In the genomic region with DNA sequence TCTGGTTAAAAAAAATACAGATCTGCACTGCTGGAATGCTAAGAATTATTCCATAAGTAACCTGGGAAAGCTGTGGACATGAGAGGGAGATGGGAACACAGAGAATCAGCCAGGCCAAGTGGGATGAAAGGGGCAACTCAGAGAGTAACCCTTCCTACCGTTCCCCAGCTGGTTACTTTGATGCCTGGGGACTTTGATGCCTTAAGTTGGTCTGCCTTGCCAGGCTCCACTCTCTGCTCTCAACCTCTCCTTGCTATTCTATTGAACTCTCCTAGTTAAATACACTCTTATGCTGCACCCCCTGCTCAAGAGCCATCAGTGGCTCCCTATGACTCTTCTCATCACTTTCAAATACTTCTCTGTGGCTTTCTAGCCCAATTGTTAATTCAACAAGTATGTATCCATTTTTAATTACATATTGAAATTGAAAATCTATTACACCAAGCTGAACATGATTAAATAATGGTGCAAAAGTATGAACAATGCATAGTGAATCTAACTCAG, we compare ENCODE assay signal across 25 cellular contexts.
"Had no signal": no experiment of that assay in that cellular context is flagged by ENCODE, and none has a peak within 500 bp of the region (broad histone marks: within the 10 kb centered on the region; RNA-seq: fewer than 3 reads in every experiment).

No MANE protein-coding gene starts in this region.

- H3K27me3 ChIP-seq: esophagus muscularis mucosa, pancreas, sigmoid colon, testis, transverse colon had no signal

- H3K9me3 Mint-ChIP-seq: central memory CD8-positive, alpha-beta T cell; dendritic cell treated with granulocyte-macrophage colony-stimulating factor and Interleukin-4, amounts not matched to agents 40 ng/mL and 50 ng/mL, for 4 days had no signal

- H3K27me3 Mint-ChIP-seq: central memory CD8-positive, alpha-beta T cell had no signal

- H3K27ac Mint-ChIP-seq: activated CD4-positive, alpha-beta T cell treated with anti-CD3 and anti-CD28 coated beads, Interleukin-2, amount 10 ng/mL, durations not matched to agents 7 days and 5 days; activated T-cell treated with anti-CD3 and anti-CD28 coated beads, Interleukin-2, amount 50 U/mL, for 72 hours; dendritic cell treated with granulocyte-macrophage colony-stimulating factor and Interleukin-4, amounts not matched to agents 40 ng/mL and 50 ng/mL, for 4 days; nephron progenitor cell; stimulated activated naive B cell treated with anti-CD40 and anti-IgM and Interleukin-4, amounts not matched to agents 10 μg/mL and 1 μg/mL and 100 μg/mL, for 72 hours; T-helper 1 cell treated with Interleukin-12 subunit alpha and Interleukin-12 subunit beta and Interleukin-4 antibody, amounts not matched to agents 30 μg/mL and 1 μg/mL, for 36 hours; WTC11 had no signal

- ATAC-seq: foreskin keratinocyte; heart right ventricle; left lung; stimulated activated naive B cell treated with anti-CD40 and anti-IgM and Interleukin-4, amounts not matched to agents 10 μg/mL and 1 μg/mL and 100 μg/mL, for 72 hours had no signal

- DNase-seq: activated CD4-positive, alpha-beta T cell treated with anti-CD3 and anti-CD28 coated beads for 1 hour; activated naive CD4-positive, alpha-beta T cell treated with Interleukin-2 at 50 U/mL for 16 hours; activated T-cell treated with anti-CD3 and anti-CD28 coated beads for 4 hours; anterior cingulate cortex; foreskin keratinocyte; heart right ventricle; kidney glomerular epithelial cell; left lung; nephron progenitor cell; pancreas; sigmoid colon; stimulated activated CD8-positive, alpha-beta memory T cell treated with anti-CD3 and anti-CD28 coated beads, Interleukin-4, amount 100 ng/mL, for 48 hours; stimulated activated naive B cell treated with anti-CD40 and anti-IgM and Interleukin-4, amounts not matched to agents 10 μg/mL and 1 μg/mL and 100 μg/mL, for 72 hours; T-helper 9 cell; testis; transverse colon had no signal

- H3K36me3 ChIP-seq: esophagus muscularis mucosa, heart right ventricle, left lung, pancreas, prostate gland, sigmoid colon, transverse colon had no signal

- H3K36me3 Mint-ChIP-seq: WTC11 had no signal

- H3K4me3 ChIP-seq: esophagus muscularis mucosa, heart right ventricle, left lung, lung, pancreas, prostate gland, sigmoid colon, testis, transverse colon had no signal

- H3K4me1 ChIP-seq: foreskin keratinocyte, pancreas, prostate gland, testis, transverse colon had no signal

- H3K9me3 ChIP-seq: esophagus muscularis mucosa, left lung, pancreas, prostate gland, testis, transverse colon had no signal

- H3K4me3 Mint-ChIP-seq: activated CD4-positive, alpha-beta T cell treated with anti-CD3 and anti-CD28 coated beads, Interleukin-2, amount 10 ng/mL, durations not matched to agents 7 days and 5 days; central memory CD8-positive, alpha-beta T cell; dendritic cell treated with granulocyte-macrophage colony-stimulating factor and Interleukin-4, amounts not matched to agents 40 ng/mL and 50 ng/mL, for 4 days; nephron progenitor cell; stimulated activated naive B cell treated with anti-CD40 and anti-IgM and Interleukin-4, amounts not matched to agents 10 μg/mL and 1 μg/mL and 100 μg/mL, for 72 hours; T-helper 1 cell treated with Interleukin-12 subunit alpha and Interleukin-12 subunit beta and Interleukin-4 antibody, amounts not matched to agents 30 μg/mL and 1 μg/mL, for 36 hours; WTC11 had no signal

- H3K27ac ChIP-seq: esophagus muscularis mucosa, foreskin keratinocyte, heart right ventricle, left lung, pancreas, prostate gland, sigmoid colon, testis, transverse colon had no signal
